ENCODE assay signal across 8 cellular contexts in the genomic region with DNA sequence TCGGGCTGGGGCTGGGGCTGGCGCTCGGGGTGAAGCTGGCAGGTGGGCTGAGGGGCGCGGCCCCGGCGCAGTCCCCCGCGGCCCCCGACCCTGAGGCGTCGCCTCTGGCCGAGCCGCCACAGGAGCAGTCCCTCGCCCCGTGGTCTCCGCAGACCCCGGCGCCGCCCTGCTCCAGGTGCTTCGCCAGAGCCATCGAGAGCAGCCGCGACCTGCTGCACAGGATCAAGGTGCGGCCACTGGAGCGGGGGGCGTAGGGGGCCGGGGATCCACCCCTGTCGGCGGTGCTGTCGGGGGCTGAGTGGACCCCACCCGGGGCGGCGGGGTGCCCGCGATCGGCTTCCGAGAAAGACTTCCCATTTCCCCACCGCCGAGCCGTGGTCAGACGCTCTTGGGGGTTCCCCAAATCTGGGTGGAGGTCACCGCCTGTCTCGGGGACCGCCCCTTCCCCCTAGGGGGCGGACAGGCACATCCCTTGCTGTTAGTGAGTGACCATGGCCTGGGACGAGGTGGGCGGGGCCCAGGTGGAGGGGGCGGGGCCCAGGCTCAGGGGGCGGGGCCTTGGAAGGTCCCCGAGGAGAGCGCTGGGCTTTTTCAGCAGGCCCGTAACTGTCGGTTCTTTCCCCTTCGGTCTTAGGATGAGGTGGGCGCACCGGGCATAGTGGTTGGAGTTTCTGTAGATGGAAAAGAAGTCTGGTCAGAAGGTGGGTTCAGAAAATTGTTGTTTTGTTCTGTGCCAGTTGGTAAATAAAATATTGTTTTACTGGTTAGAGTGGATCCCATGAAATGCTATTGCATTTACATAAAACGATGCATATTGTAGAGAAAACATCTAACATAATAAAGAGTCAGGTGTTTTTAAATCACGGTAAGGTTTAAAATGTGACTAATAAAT. TPM values are rescaled to one million over a fixed set of nuclear protein-coding genes. Genes with fewer than 3 reads are reported as not detected.
A peak's percentile ranks its signal among the peaks of the same experiment; 100 is the strongest.
DNase-seq lines count a peak whose midpoint lies in the region; ATAC-seq and TF ChIP-seq lines count a peak whose summit lies in the region.

No MANE protein-coding gene starts in this region.

- peaks cover 15% of the 10 kb centered on the region for H3K9me3 ChIP-seq in KOPT-K1 (ENCODE audit: insufficient read depth, low read length, poor library complexity, severe bottlenecking)
- H3K9me3 ChIP-seq in osteoblast (ENCODE audit: low read depth, low read length), result peaks cover 2% of the 10 kb centered on the region
- H3K9me3 ChIP-seq in thymus (ENCODE audit: control insufficient read depth), result peaks cover 3% of the 10 kb centered on the region

- intact Hi-C loops in head of caudate nucleus (cut with DNase I), result no loop called here

- H3K36me3 Mint-ChIP-seq in activated naive CD4-positive, alpha-beta T cell treated with anti-CD3 and anti-CD28 coated beads, Interleukin-2, amount 50 U/mL, for 72 hours, result peaks cover 16 to 18% of the 10 kb centered on the region in 2 donors

- WGBS in thymus, result 1% methylated on average over 59 of the region's 59 CpGs

- peak overlapping the region; percentile 81 to 87 for H3K27ac Mint-ChIP-seq in activated naive CD4-positive, alpha-beta T cell treated with anti-CD3 and anti-CD28 coated beads, Interleukin-2, amount 50 U/mL, for 72 hours

- no peaks in the 10 kb centered on the region for H3K27me3 ChIP-seq in osteoblast (ENCODE audit: insufficient read depth, low read length)
- no peaks in the 10 kb centered on the region for H3K27me3 ChIP-seq in thymus (ENCODE audit: control insufficient read depth, insufficient read depth)

- H3K4me1 ChIP-seq in osteoblast (ENCODE audit: insufficient read depth, low read length) (peaks cover 8% of the 10 kb centered on the region), thymus (ENCODE audit: control insufficient read depth, insufficient read depth, low read length) (no peaks in the 10 kb centered on the region)

- peak; percentile 91 for ATAC-seq in GM21786 (IDR thresholded peaks at IDR 0.05; ENCODE audit: unreplicated experiment)
- peak; percentile 98 for ATAC-seq in SK-N-SH treated with all-trans-retinoic acid at 6 μM for 48 hours
- ATAC-seq in activated naive CD4-positive, alpha-beta T cell treated with anti-CD3 and anti-CD28 coated beads, Interleukin-2, amount 50 U/mL, for 72 hours, result peak; percentile 84 to 96

- H4K20me1 ChIP-seq in osteoblast (ENCODE audit: insufficient read depth, low read length), result no peaks in the 10 kb centered on the region

- TF ChIP-seq CTCF in osteoblast (IDR thresholded peaks at IDR 0.05; ENCODE audit: extremely low read depth, low read depth, low read length), result no peak

- H3K79me2 ChIP-seq in osteoblast (ENCODE audit: insufficient read depth, low read length), result peaks cover 47% of the 10 kb centered on the region

- H2AFZ ChIP-seq in osteoblast (ENCODE audit: low read length), result peak overlapping the region; percentile 45

- H3K4me2 ChIP-seq in osteoblast (ENCODE audit: insufficient read depth, low read length), result peak overlapping the region; percentile 97

- peak overlapping the region; percentile 50 for H3K27ac ChIP-seq in KOPT-K1 (ENCODE audit: low read depth, low read length, poor library complexity, severe bottlenecking)
- H3K27ac ChIP-seq in osteoblast (ENCODE audit: low read depth, low read length), result peak overlapping the region; percentile 75
- peak overlapping the region; percentile 95 for H3K27ac ChIP-seq in thymus (ENCODE audit: low read depth)

- DNase-seq in Daoy (ENCODE audit: low read depth) (peak; percentile 90), head of caudate nucleus (peak; percentile 37 to 89 (median 76)), osteoblast (ENCODE audit: insufficient read length, low spot score, missing footprints) (peak; percentile 90)
- peak; percentile 90 to 92 for DNase-seq in activated naive CD4-positive, alpha-beta T cell treated with anti-CD3 and anti-CD28 coated beads, Interleukin-2, amount 50 U/mL, for 72 hours (ENCODE audit: low spot score in 2 of 2)

- H3K4me3 ChIP-seq in osteoblast (ENCODE audit: insufficient read depth, low read length) (peak overlapping the region; percentile 96), thymus (ENCODE audit: low read length) (peak overlapping the region; percentile 92)

- H3K36me3 ChIP-seq in KOPT-K1 (ENCODE audit: insufficient read depth, low read length) (no peaks in the 10 kb centered on the region), osteoblast (ENCODE audit: insufficient read depth, low read length) (peaks cover 26% of the 10 kb centered on the region), thymus (ENCODE audit: control insufficient read depth, insufficient read depth) (peaks cover 6% of the 10 kb centered on the region)

- H3K9me3 Mint-ChIP-seq in activated naive CD4-positive, alpha-beta T cell treated with anti-CD3 and anti-CD28 coated beads, Interleukin-2, amount 50 U/mL, for 72 hours, result peaks cover 10 to 15% of the 10 kb centered on the region in 2 donors

TF ChIP-seq in SK-N-SH treated with all-trans-retinoic acid at 6 μM for 48 hours, 23 proteins besides CTCF, POLR2A, EP300 and RAD21:
- TF ChIP-seq, protein P1, sequence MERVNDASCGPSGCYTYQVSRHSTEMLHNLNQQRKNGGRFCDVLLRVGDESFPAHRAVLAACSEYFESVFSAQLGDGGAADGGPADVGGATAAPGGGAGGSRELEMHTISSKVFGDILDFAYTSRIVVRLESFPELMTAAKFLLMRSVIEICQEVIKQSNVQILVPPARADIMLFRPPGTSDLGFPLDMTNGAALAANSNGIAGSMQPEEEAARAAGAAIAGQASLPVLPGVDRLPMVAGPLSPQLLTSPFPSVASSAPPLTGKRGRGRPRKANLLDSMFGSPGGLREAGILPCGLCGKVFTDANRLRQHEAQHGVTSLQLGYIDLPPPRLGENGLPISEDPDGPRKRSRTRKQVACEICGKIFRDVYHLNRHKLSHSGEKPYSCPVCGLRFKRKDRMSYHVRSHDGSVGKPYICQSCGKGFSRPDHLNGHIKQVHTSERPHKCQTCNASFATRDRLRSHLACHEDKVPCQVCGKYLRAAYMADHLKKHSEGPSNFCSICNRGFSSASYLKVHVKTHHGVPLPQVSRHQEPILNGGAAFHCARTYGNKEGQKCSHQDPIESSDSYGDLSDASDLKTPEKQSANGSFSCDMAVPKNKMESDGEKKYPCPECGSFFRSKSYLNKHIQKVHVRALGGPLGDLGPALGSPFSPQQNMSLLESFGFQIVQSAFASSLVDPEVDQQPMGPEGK (CRISPR knock-in tag; IDR thresholded peaks at IDR 0.05; ENCODE audit: borderline replicate concordance), result peak; percentile 54; the same call in 1 of the 2 replicates
- TF ChIP-seq TCF4 (CRISPR knock-in tag; IDR thresholded peaks at IDR 0.05; ENCODE audit: borderline replicate concordance), result no peak

RNA-seq across cellular contexts. Expression of a gene that starts 0.6 kb away (rescaled TPM):
- 60.3 and 61.8 TPM in 2 replicates for total RNA-seq in Daoy (2014; rRNA removed; shearing (Covaris generic))
- 10 to 100 TPM; 21.6 to 23.2 TPM for total RNA-seq in activated naive CD4-positive, alpha-beta T cell treated with anti-CD3 and anti-CD28 coated beads, Interleukin-2, amount 50 U/mL, for 72 hours
- 51.6 and 52.8 TPM in 2 replicates for total RNA-seq in osteoblast
- polyA plus RNA-seq in thymus, result 22.3 TPM

RNA-seq across cellular contexts. Expression of a gene that starts 35.0 kb away (rescaled TPM):
- total RNA-seq in Daoy (2014; rRNA removed; shearing (Covaris generic)), result 49.6 and 59.0 TPM in 2 replicates
- total RNA-seq in activated naive CD4-positive, alpha-beta T cell treated with anti-CD3 and anti-CD28 coated beads, Interleukin-2, amount 50 U/mL, for 72 hours, result 100 to 1,000 TPM; 155 to 223 TPM
- total RNA-seq in osteoblast, result 263 and 281 TPM in 2 replicates
- 181 TPM for polyA plus RNA-seq in thymus

Comparison
In these comparisons a context has a peak if more than half of its experiments do, and no peak if none do; other contexts are left out.
1. Peak in every context shown above with its lines: DNase-seq, ATAC-seq, H3K4me3 ChIP-seq and H3K27ac ChIP-seq.